In genomic region chr12:124910561-124911478, GRCh38 we compare ENCODE assay signal across 9 cellular contexts. TPM values are rescaled to one million over a fixed set of nuclear protein-coding genes. Genes with fewer than 3 reads are reported as not detected.
DNase-seq lines count a peak whose midpoint lies in the region; ATAC-seq and TF ChIP-seq lines count a peak whose summit lies in the region.
"Had no signal": no experiment of that assay in that cellular context is flagged by ENCODE, and none has a peak within 500 bp of the region (broad histone marks: within the 10 kb centered on the region; RNA-seq: fewer than 3 reads in every experiment).

No MANE protein-coding gene starts in this region.

- no peak for ATAC-seq in GM19455 (IDR thresholded peaks at IDR 0.05; ENCODE audit: unreplicated experiment)
- ATAC-seq in HG03108 (IDR thresholded peaks at IDR 0.05; ENCODE audit: unreplicated experiment): no peak

- no peak overlapping the region for H3K9ac ChIP-seq in rectal smooth muscle tissue (ENCODE audit: low read length)

- H3K27me3 ChIP-seq in esophagus muscularis mucosa (peaks cover 0 to 5% (median 0%) of the 10 kb centered on the region in 4 donors), rectal smooth muscle tissue (ENCODE audit: control insufficient read depth, insufficient read depth, low read length) (no peaks in the 10 kb centered on the region)
- H3K27me3 ChIP-seq in effector memory CD4-positive, alpha-beta T cell (replicated peaks; ENCODE audit: control insufficient read depth, insufficient read depth, low read length, poor library complexity, severe bottlenecking): no peaks in the 10 kb centered on the region

- TF ChIP-seq EP300 in esophagus muscularis mucosa (IDR thresholded peaks at IDR 0.05): no peak

- TF ChIP-seq CTCF in RWPE1 (conservative IDR thresholded peaks at IDR 0.05; ENCODE audit: low read depth) (no peak), esophagus muscularis mucosa (IDR thresholded peaks at IDR 0.05) (no peak)

- H3K4me3 ChIP-seq in esophagus muscularis mucosa (peak overlapping the region; percentile 37 to 55 (median 40)), rectal smooth muscle tissue (ENCODE audit: low read length) (peak overlapping the region; percentile 23)
- no peak overlapping the region for H3K4me3 ChIP-seq in effector memory CD4-positive, alpha-beta T cell (ENCODE audit: insufficient read depth, low read depth, low read length, poor library complexity, severe bottlenecking)

- intact Hi-C loops in esophagus muscularis mucosa (cut with DNase I): loop anchor here (10.0 kb wide), 1 partner anchor 526 kb away; no protein-coding TSS in a partner anchor

- peak; percentile 32 for DNase-seq in EH (ENCODE audit: low read depth)
- DNase-seq in RWPE1 (ENCODE audit: low spot score): no peak
- DNase-seq in esophagus muscularis mucosa (ENCODE audit: extremely low spot score): no peak
- DNase-seq in KBM-7: no peak
- DNase-seq in effector memory CD4-positive, alpha-beta T cell: no peak
- DNase-seq: activated CD4-positive, alpha-beta T cell treated with anti-CD3 and anti-CD28 coated beads, Interleukin-2, amount 50 U/mL, for 48 hours had no signal

- TF ChIP-seq POLR2A in esophagus muscularis mucosa (IDR thresholded peaks at IDR 0.05; ENCODE audit: low read depth): peak; percentile 45

- WGBS in esophagus muscularis mucosa: 62% methylated on average over 9 of the region's 9 CpGs

- in situ Hi-C loops in KBM-7 (cut with MboI; ENCODE audit: low pct_unique_long_range_greater_than_20kb, low sequenced_read_pairs): no loop called here

- H3K27ac ChIP-seq in RWPE1 (peak overlapping the region; percentile 55), esophagus muscularis mucosa (replicated peaks in 1 of 4) (peak overlapping the region; percentile 70 to 80 (median 73)), rectal smooth muscle tissue (ENCODE audit: low read depth, low read length) (peak overlapping the region; percentile 50)
- H3K27ac ChIP-seq in effector memory CD4-positive, alpha-beta T cell (ENCODE audit: insufficient read depth, low read length, poor library complexity, severe bottlenecking): no peak overlapping the region

- POLR2A ChIA-PET in RWPE1 (lab: Yijun Ruan, JAX; ENCODE audit: low non-redundant PET): interaction anchor here (0.7 to 0.8 kb wide), 2 partner anchors 17 to 1142 kb away, joined by 3 to 5 read pairs; no protein-coding TSS in a partner anchor

- H3K36me3 ChIP-seq in esophagus muscularis mucosa: peaks cover 13 to 36% (median 26%) of the 10 kb centered on the region in 4 donors
- peaks cover 25% of the 10 kb centered on the region for H3K36me3 ChIP-seq in rectal smooth muscle tissue (ENCODE audit: control insufficient read depth, insufficient read depth, low read length)
- peaks cover 16% of the 10 kb centered on the region for H3K36me3 ChIP-seq in effector memory CD4-positive, alpha-beta T cell (ENCODE audit: control insufficient read depth, insufficient read depth, low read length)

- CTCF ChIA-PET in RWPE1 (lab: Yijun Ruan, JAX): interaction anchor here (1.3 kb wide), 1 partner anchor 29 kb away, joined by 4 read pairs; no protein-coding TSS in a partner anchor

- H3K4me1 ChIP-seq in esophagus muscularis mucosa (peaks cover 23 to 57% (median 52%) of the 10 kb centered on the region in 4 donors), rectal smooth muscle tissue (ENCODE audit: control insufficient read depth, insufficient read depth, low read length) (peaks cover 25% of the 10 kb centered on the region)
- H3K4me1 ChIP-seq in effector memory CD4-positive, alpha-beta T cell (ENCODE audit: control insufficient read depth, insufficient read depth, low read length, poor library complexity, severe bottlenecking): peaks cover 29% of the 10 kb centered on the region

- peaks cover 0 to 3% (median 0%) of the 10 kb centered on the region in 4 donors for H3K9me3 ChIP-seq in esophagus muscularis mucosa
- H3K9me3 ChIP-seq in effector memory CD4-positive, alpha-beta T cell (ENCODE audit: control insufficient read depth, low read length): no peaks in the 10 kb centered on the region

RNA-seq across cellular contexts. Expression of gene UBC, which starts 3.6 kb away (rescaled TPM):
- total RNA-seq in esophagus muscularis mucosa: 1,000 to 10,000 TPM; 1,267 to 2,383 (median 1,576) TPM

RNA-seq across cellular contexts. Expression of gene SCARB1, which starts 47.2 kb away (rescaled TPM):
- total RNA-seq in esophagus muscularis mucosa: 10 to 100 TPM in 2 of 4 donors, 1 to 10 TPM in 2; 8.3 to 24.1 (median 13.0) TPM
